Comparison of ENCODE assay signal across 11 cellular contexts in the genomic region with DNA sequence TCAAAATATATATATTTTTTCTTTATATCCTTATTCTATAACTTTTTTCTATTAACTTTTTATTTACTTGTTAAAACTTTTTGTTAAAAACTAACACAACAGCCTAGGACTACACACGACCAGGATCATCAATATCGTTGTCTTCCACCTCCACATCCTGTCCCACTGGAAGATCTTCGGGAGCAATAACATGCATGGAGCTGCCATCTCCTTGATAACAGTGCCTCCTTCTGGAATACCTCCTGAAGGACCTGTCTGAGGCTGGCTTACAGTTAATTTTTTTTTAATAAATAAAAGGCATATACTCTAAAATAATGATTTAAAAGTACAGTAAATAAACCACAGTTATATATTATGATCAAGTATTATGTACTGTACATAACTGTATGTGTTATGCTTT. TPM values are rescaled to one million over a fixed set of nuclear protein-coding genes. Genes with fewer than 3 reads are reported as not detected.
DNase-seq lines count a peak whose midpoint lies in the region; FAIRE-seq and TF ChIP-seq lines count a peak whose summit lies in the region.
"Had no signal": no experiment of that assay in that cellular context is flagged by ENCODE, and none has a peak within 500 bp of the region (broad histone marks: within the 10 kb centered on the region; RNA-seq: fewer than 3 reads in every experiment).

No MANE protein-coding gene starts in this region.

- peak; percentile 42 for DNase-seq in HCEC 1CT
- DNase-seq in amniotic epithelial cell (ENCODE audit: low read depth), result peak; percentile 65
- no peak for DNase-seq in keratinocyte (ENCODE audit: low read depth, low spot score)
- no peak for DNase-seq in NCI-H2227 (lab: John Stamatoyannopoulos, UW; ENCODE audit: unreplicated experiment)
- no peak for DNase-seq in RWPE1 (ENCODE audit: low spot score)
- no peak for DNase-seq in nucleus accumbens (lab: John Stamatoyannopoulos, UW)
- no peak for DNase-seq in medulla oblongata (ENCODE audit: extremely low spot score)
- DNase-seq: GF-D8, hippocampal formation, pancreas had no signal

- POLR2A ChIA-PET in RWPE1 (lab: Yijun Ruan, JAX; ENCODE audit: low non-redundant PET), result no interaction called here

- CTCF ChIA-PET in RWPE1 (lab: Yijun Ruan, JAX), result no interaction called here

- peaks cover 16 to 60% (median 36%) of the 10 kb centered on the region in 11 experiments for H3K27me3 ChIP-seq in BLaER1 treated with 17β-estradiol and CSF1 and Interleukin-3, amounts not matched to agents 10 nM and 100 nM
- no peaks in the 10 kb centered on the region for H3K27me3 ChIP-seq in keratinocyte (ENCODE audit: control insufficient read depth, extremely low read depth, insufficient read depth, low read length)
- H3K27me3 ChIP-seq: pancreas had no signal

- H3K9me3 ChIP-seq in BLaER1 treated with 17β-estradiol and CSF1 and Interleukin-3, amounts not matched to agents 10 nM and 100 nM (replicated peaks in 1 of 11), result peaks cover 0 to 6% (median 4%) of the 10 kb centered on the region in 11 experiments; a peak in 16 of 22 replicates
- H3K9me3 ChIP-seq in keratinocyte (ENCODE audit: control insufficient read depth, low read depth, low read length), result no peaks in the 10 kb centered on the region
- H3K9me3 ChIP-seq: pancreas had no signal

- no peak overlapping the region for H3K4me3 ChIP-seq in BLaER1 treated with 17β-estradiol and CSF1 and Interleukin-3, amounts not matched to agents 10 nM and 100 nM
- H3K4me3 ChIP-seq in keratinocyte (ENCODE audit: control insufficient read depth in 2 of 3, extremely low read depth in 1 of 3, insufficient read depth in 2 of 3, low read depth in 1 of 3, low read length in 3 of 3), result no peak overlapping the region
- H3K4me3 ChIP-seq: pancreas had no signal

- H3K27ac ChIP-seq in BLaER1 treated with 17β-estradiol and CSF1 and Interleukin-3, amounts not matched to agents 10 nM and 100 nM, result no peak overlapping the region
- H3K27ac ChIP-seq in keratinocyte (ENCODE audit: control insufficient read depth, insufficient read depth, low read length) (no peak overlapping the region), RWPE1 (no peak overlapping the region)
- H3K27ac ChIP-seq: pancreas had no signal

- dilution Hi-C loops in keratinocyte (cut with MboI; ENCODE audit: extremely low pct_ligation_motif_present, low sequenced_read_pairs), result no loop called here

- H3K4me1 ChIP-seq in BLaER1 treated with 17β-estradiol and CSF1 and Interleukin-3, amounts not matched to agents 10 nM and 100 nM, result peaks cover 36 to 81% (median 55%) of the 10 kb centered on the region in 10 experiments
- no peaks in the 10 kb centered on the region for H3K4me1 ChIP-seq in keratinocyte (ENCODE audit: control insufficient read depth, extremely low read depth, insufficient read depth, low read length)

- H3K36me3 ChIP-seq in BLaER1 treated with 17β-estradiol and CSF1 and Interleukin-3, amounts not matched to agents 10 nM and 100 nM, result 0 out of 22 replicates have a peak, but pooled peaks cover 0 to 2% (median 0%) of the 10 kb centered on the region in 11 experiments
- H3K36me3 ChIP-seq in keratinocyte (ENCODE audit: control insufficient read depth in 2 of 2, extremely low read depth in 1 of 2, insufficient read depth in 2 of 2, low read length in 2 of 2), result no peaks in the 10 kb centered on the region
- H3K36me3 ChIP-seq: pancreas had no signal

- H2AFZ ChIP-seq in keratinocyte (ENCODE audit: control insufficient read depth, low read length), result no peak overlapping the region

- TF ChIP-seq CTCF in keratinocyte (optimal IDR thresholded peaks at IDR 0.05 in 1 of 3, IDR thresholded peaks at IDR 0.05 in 1 of 3, conservative IDR thresholded peaks at IDR 0.05 in 1 of 3; ENCODE audit: extremely low read depth in 1 of 3, insufficient read depth in 2 of 3, low read length in 3 of 3), result peak in 2 of 3 experiments; percentile 38
- TF ChIP-seq CTCF in RWPE1 (conservative IDR thresholded peaks at IDR 0.05; ENCODE audit: low read depth), result no peak

- peaks cover 0 to 95% (median 69%) of the 10 kb centered on the region in 11 experiments; a peak in 18 of 22 replicates for H4K20me1 ChIP-seq in BLaER1 treated with 17β-estradiol and CSF1 and Interleukin-3, amounts not matched to agents 10 nM and 100 nM
- H4K20me1 ChIP-seq in keratinocyte (ENCODE audit: control insufficient read depth, extremely low read depth, insufficient read depth, low read length), result no peaks in the 10 kb centered on the region

- FAIRE-seq in keratinocyte (lab: Jason Lieb, UNC), result no peak
- FAIRE-seq: pancreas had no signal

- peak overlapping the region in 8 of 11 experiments; percentile 16 to 76 (median 68); a peak in 13 of 22 replicates for H3K4me2 ChIP-seq in BLaER1 treated with 17β-estradiol and CSF1 and Interleukin-3, amounts not matched to agents 10 nM and 100 nM
- no peak overlapping the region for H3K4me2 ChIP-seq in keratinocyte (ENCODE audit: control insufficient read depth, extremely low read depth, insufficient read depth, low read depth, low read length)

- H3K9ac ChIP-seq in BLaER1 treated with 17β-estradiol and CSF1 and Interleukin-3, amounts not matched to agents 10 nM and 100 nM, result no peak overlapping the region
- no peak overlapping the region for H3K9ac ChIP-seq in keratinocyte (ENCODE audit: control insufficient read depth, extremely low read depth, insufficient read depth, low read length)

- H3K9me1 ChIP-seq in keratinocyte (ENCODE audit: control insufficient read depth, extremely low read depth, insufficient read depth, low read length), result no peaks in the 10 kb centered on the region

- H3K79me2 ChIP-seq in keratinocyte (ENCODE audit: control insufficient read depth, insufficient read depth, low read length), result no peaks in the 10 kb centered on the region

RNA-seq across cellular contexts. Expression of gene SFMBT1, which starts 58.9 kb away (rescaled TPM):
- polyA plus RNA-seq in keratinocyte, result 2.1 to 4.7 TPM (median 4.1 TPM) in 3 replicates
- 6.2 TPM for polyA plus RNA-seq in keratinocyte (2011; ENCODE audit: low read depth)
- polyA plus RNA-seq in keratinocyte (2011; cell fraction: cytosol; rRNA removed), result 2.0 and 2.7 TPM in 2 replicates
- 3.5 and 4.0 TPM in 2 replicates for polyA plus RNA-seq in keratinocyte (2011; cell fraction: nucleus; rRNA removed)
- polyA plus RNA-seq in keratinocyte (2012; ENCODE audit: low replicate concordance), result 3.2 and 4.6 TPM in 2 replicates
- 6.9 to 8.9 TPM (median 8.5 TPM) in 3 replicates for polyA minus RNA-seq in keratinocyte
- 7.3 TPM for polyA minus RNA-seq in keratinocyte (2011; cell fraction: cytosol; rRNA and poly(A)+ RNA removed)
- polyA minus RNA-seq in keratinocyte (2011; cell fraction: nucleus; rRNA and poly(A)+ RNA removed), result 8.7 and 11.2 TPM in 2 replicates

Comparison
In these comparisons a context has a peak if more than half of its experiments do, and no peak if none do; other contexts are left out.
1. DNase-seq: peak in HCEC 1CT (single experiment) and amniotic epithelial cell (single experiment); none in keratinocyte (single experiment), NCI-H2227 (single experiment), RWPE1 (single experiment), nucleus accumbens (0 of 56) and medulla oblongata (single experiment).